11 cellular contexts compared by ENCODE assay signal in genomic region chr4:146033149-146033548, GRCh38.
DNase-seq lines count a peak whose midpoint lies in the region; ATAC-seq and TF ChIP-seq lines count a peak whose summit lies in the region.
"Had no signal": no experiment of that assay in that cellular context is flagged by ENCODE, and none has a peak within 500 bp of the region (broad histone marks: within the 10 kb centered on the region; RNA-seq: fewer than 3 reads in every experiment).

No MANE protein-coding gene starts in this region.

- H3K27ac ChIP-seq in VCaP, result peak overlapping the region; percentile 34; the same call in 1 of the 2 replicates
- peak overlapping the region; percentile 69 to 78 (median 75) for H3K27ac ChIP-seq in transverse colon

- no peak for TF ChIP-seq EP300 in transverse colon (IDR thresholded peaks at IDR 0.05; ENCODE audit: low read depth)

- DNase-seq in NCI-H748 (lab: John Stamatoyannopoulos, UW; ENCODE audit: unreplicated experiment), result peak; percentile 18
- DNase-seq in NCI-H748 treated with DMSO at 0.1 percent for 48 hours (lab: John Stamatoyannopoulos, UW), result no peak
- peak; percentile 9 for DNase-seq in kidney epithelial cell (ENCODE audit: low read depth)
- peak; percentile 83 for DNase-seq in transverse colon
- no peak for DNase-seq in NCI-H187 (lab: John Stamatoyannopoulos, UW)
- DNase-seq: activated CD4-positive, alpha-beta T cell treated with anti-CD3 and anti-CD28 coated beads, Interleukin-2, amount 50 U/mL, for 4 hours; Caco-2; occipital lobe had no signal

- H3K27me3 ChIP-seq in kidney epithelial cell (ENCODE audit: control insufficient read depth, insufficient read depth, low read length) (no peaks in the 10 kb centered on the region), transverse colon (no peaks in the 10 kb centered on the region)

- no peaks in the 10 kb centered on the region for H3K9me3 ChIP-seq in transverse colon
- H3K9me3 ChIP-seq: Caco-2 had no signal

- TF ChIP-seq CTCF in VCaP (conservative IDR thresholded peaks at IDR 0.05) (no peak), kidney epithelial cell (IDR thresholded peaks at IDR 0.05; ENCODE audit: insufficient read depth, low read length, poor library complexity, severe bottlenecking) (no peak), transverse colon (IDR thresholded peaks at IDR 0.05) (no peak)

- H3K4me3 ChIP-seq in kidney epithelial cell (ENCODE audit: low read depth, low read length) (no peak overlapping the region), transverse colon (no peak overlapping the region)

- intact Hi-C loops in transverse colon (cut with DNase I; ENCODE audit: low total_unique reads), result no loop called here

- H3K36me3 ChIP-seq in kidney epithelial cell (ENCODE audit: control insufficient read depth, insufficient read depth, low read length) (no peaks in the 10 kb centered on the region), transverse colon (no peaks in the 10 kb centered on the region)

- WGBS in transverse colon (ENCODE audit: low coverage in 1 of 2), 2 donors, result 31 to 53% methylated on average over 4 to 5 of the region's 5 CpGs

- in situ Hi-C loops in transverse colon (cut with MboI; ENCODE audit: low pct_ligation_motif_present in 1 of 4, low pct_unique_long_range_greater_than_20kb in 1 of 4, low sequenced_read_pairs in 3 of 4), result no loop called here

- H3K4me1 ChIP-seq in transverse colon, result peaks cover 9 to 40% (median 31%) of the 10 kb centered on the region in 4 donors

- ATAC-seq in HG03521 (IDR thresholded peaks at IDR 0.05; ENCODE audit: unreplicated experiment) (no peak), HG03175 (IDR thresholded peaks at IDR 0.05; ENCODE audit: unreplicated experiment) (no peak)

- TF ChIP-seq POLR2A in transverse colon (IDR thresholded peaks at IDR 0.05), result no peak

Comparison
In these comparisons a context has a peak if more than half of its experiments do, and no peak if none do; other contexts are left out.
1. DNase-seq: peak in NCI-H748 (single experiment), kidney epithelial cell (single experiment) and transverse colon (single experiment); none in NCI-H748 treated with DMSO at 0.1 percent for 48 hours (single experiment) and NCI-H187 (0 of 2).